10 cellular contexts compared by ENCODE assay signal in the genomic region with DNA sequence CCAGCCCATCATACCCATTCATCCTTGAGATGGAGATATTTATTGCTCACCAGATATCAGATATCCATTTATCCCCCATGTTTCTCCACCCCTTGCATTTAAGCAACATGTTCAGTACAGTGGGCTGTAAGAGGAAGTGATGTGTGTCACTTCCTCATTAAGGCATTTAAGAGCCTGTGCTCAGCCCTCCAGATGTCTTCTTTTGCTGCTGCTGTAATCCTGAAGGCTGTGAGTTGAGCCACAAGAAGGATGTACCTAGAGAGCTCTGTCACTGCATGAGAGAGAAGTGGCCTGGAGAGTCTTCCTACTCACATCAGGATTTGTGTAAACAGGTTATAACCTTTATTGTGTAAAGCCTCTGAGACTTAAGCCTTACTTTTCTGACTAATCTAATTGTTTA.
A peak's percentile ranks its signal among the peaks of the same experiment; 100 is the strongest.
DNase-seq lines count a peak whose midpoint lies in the region; ATAC-seq and TF ChIP-seq lines count a peak whose summit lies in the region.
"Had no signal": no experiment of that assay in that cellular context is flagged by ENCODE, and none has a peak within 500 bp of the region (broad histone marks: within the 10 kb centered on the region; RNA-seq: fewer than 3 reads in every experiment).

No MANE protein-coding gene starts in this region.

- in situ Hi-C loops in transverse colon (cut with MboI; ENCODE audit: low pct_ligation_motif_present in 1 of 4, low pct_unique_long_range_greater_than_20kb in 1 of 4, low sequenced_read_pairs in 3 of 4) = no loop called here

- H3K4me1 ChIP-seq in transverse colon = no peaks in the 10 kb centered on the region

- intact Hi-C loops in transverse colon (cut with DNase I; ENCODE audit: low total_unique reads) = no loop called here

- CTCF ChIA-PET in activated naive CD4-positive, alpha-beta T cell treated with anti-CD3 and anti-CD28 coated beads, Interleukin-2, amount 10 ng/mL, durations not matched to agents 7 days and 5 days (lab: Charles Lee) = no interaction called here

- TF ChIP-seq POLR2A in transverse colon (IDR thresholded peaks at IDR 0.05) = no peak

- H3K27ac ChIP-seq in transverse colon = no peak overlapping the region

- TF ChIP-seq CTCF in GM12864 (IDR thresholded peaks at IDR 0.05; ENCODE audit: low read depth, low read length, missing control alignments) (no peak), HFF-Myc (IDR thresholded peaks at IDR 0.05; ENCODE audit: low read depth, low read length, missing control alignments) (no peak), transverse colon (IDR thresholded peaks at IDR 0.05) (no peak)

- no peak overlapping the region for H3K27ac Mint-ChIP-seq in natural killer cell treated with Interleukin-12 subunit alpha and Interleukin-12 subunit beta and Interleukin-15 and Interleukin-18, amount 100 ng/mL, for 72 hours
- H3K27ac Mint-ChIP-seq in activated naive CD4-positive, alpha-beta T cell treated with anti-CD3 and anti-CD28 coated beads, Interleukin-2, amount 10 ng/mL, durations not matched to agents 7 days and 5 days = no peak overlapping the region
- H3K27ac Mint-ChIP-seq: dendritic cell treated with granulocyte-macrophage colony-stimulating factor and Interleukin-4, amounts not matched to agents 40 ng/mL and 50 ng/mL, for 4 days had no signal

- no peaks in the 10 kb centered on the region for H3K36me3 Mint-ChIP-seq in natural killer cell treated with Interleukin-12 subunit alpha and Interleukin-12 subunit beta and Interleukin-15 and Interleukin-18, amount 100 ng/mL, for 72 hours
- no peaks in the 10 kb centered on the region for H3K36me3 Mint-ChIP-seq in activated naive CD4-positive, alpha-beta T cell treated with anti-CD3 and anti-CD28 coated beads, Interleukin-2, amount 10 ng/mL, durations not matched to agents 7 days and 5 days

- no peaks in the 10 kb centered on the region for H3K27me3 Mint-ChIP-seq in natural killer cell treated with Interleukin-12 subunit alpha and Interleukin-12 subunit beta and Interleukin-15 and Interleukin-18, amount 100 ng/mL, for 72 hours
- H3K27me3 Mint-ChIP-seq in activated naive CD4-positive, alpha-beta T cell treated with anti-CD3 and anti-CD28 coated beads, Interleukin-2, amount 10 ng/mL, durations not matched to agents 7 days and 5 days = no peaks in the 10 kb centered on the region
- H3K27me3 Mint-ChIP-seq: dendritic cell treated with granulocyte-macrophage colony-stimulating factor and Interleukin-4, amounts not matched to agents 40 ng/mL and 50 ng/mL, for 4 days had no signal

- no peaks in the 10 kb centered on the region for H3K27me3 ChIP-seq in transverse colon

- peaks cover 4% of the 10 kb centered on the region for H3K9me3 Mint-ChIP-seq in natural killer cell treated with Interleukin-12 subunit alpha and Interleukin-12 subunit beta and Interleukin-15 and Interleukin-18, amount 100 ng/mL, for 72 hours
- H3K9me3 Mint-ChIP-seq in activated naive CD4-positive, alpha-beta T cell treated with anti-CD3 and anti-CD28 coated beads, Interleukin-2, amount 10 ng/mL, durations not matched to agents 7 days and 5 days = no peaks in the 10 kb centered on the region

- DNase-seq in GM12864 (ENCODE audit: low read depth) (peak; percentile 5), HFF-Myc (ENCODE audit: extremely low read depth, low read depth) (peak; percentile 50), NAMALWA (ENCODE audit: low spot score) (peak; percentile 69), transverse colon (no peak)
- DNase-seq in natural killer cell treated with Interleukin-12 subunit alpha and Interleukin-12 subunit beta and Interleukin-15 and Interleukin-18, amount 100 ng/mL, for 72 hours (ENCODE audit: low spot score) = no peak
- no peak for DNase-seq in stimulated activated CD4-positive, alpha-beta T cell treated with anti-CD3 and anti-CD28 coated beads, Interleukin-4, amount 100 ng/mL, for 4 hours
- DNase-seq in activated naive CD4-positive, alpha-beta T cell treated with anti-CD3 and anti-CD28 coated beads, Interleukin-2, amount 10 ng/mL, durations not matched to agents 7 days and 5 days = no peak
- DNase-seq: kidney glomerular epithelial cell had no signal

- no peaks in the 10 kb centered on the region for H3K4me1 Mint-ChIP-seq in natural killer cell treated with Interleukin-12 subunit alpha and Interleukin-12 subunit beta and Interleukin-15 and Interleukin-18, amount 100 ng/mL, for 72 hours (ENCODE audit: low read depth in 2 of 2)
- H3K4me1 Mint-ChIP-seq in activated naive CD4-positive, alpha-beta T cell treated with anti-CD3 and anti-CD28 coated beads, Interleukin-2, amount 10 ng/mL, durations not matched to agents 7 days and 5 days = no peaks in the 10 kb centered on the region

- no peak for TF ChIP-seq EP300 in transverse colon (IDR thresholded peaks at IDR 0.05; ENCODE audit: low read depth)

- no peaks in the 10 kb centered on the region for H3K9me3 ChIP-seq in transverse colon

- H3K36me3 ChIP-seq in transverse colon = no peaks in the 10 kb centered on the region

- peak; percentile 32 for ATAC-seq in esophagus mucosa
- no peak for ATAC-seq in natural killer cell treated with Interleukin-12 subunit alpha and Interleukin-12 subunit beta and Interleukin-15 and Interleukin-18, amount 100 ng/mL, for 72 hours

- H3K4me3 Mint-ChIP-seq in natural killer cell treated with Interleukin-12 subunit alpha and Interleukin-12 subunit beta and Interleukin-15 and Interleukin-18, amount 100 ng/mL, for 72 hours = no peak overlapping the region
- no peak overlapping the region for H3K4me3 Mint-ChIP-seq in activated naive CD4-positive, alpha-beta T cell treated with anti-CD3 and anti-CD28 coated beads, Interleukin-2, amount 10 ng/mL, durations not matched to agents 7 days and 5 days
- H3K4me3 Mint-ChIP-seq: dendritic cell treated with granulocyte-macrophage colony-stimulating factor and Interleukin-4, amounts not matched to agents 40 ng/mL and 50 ng/mL, for 4 days had no signal

- H3K4me3 ChIP-seq in GM12864 (ENCODE audit: low read depth, low read length) = no peak overlapping the region
- no peak overlapping the region for H3K4me3 ChIP-seq in HFF-Myc (replicated peaks; ENCODE audit: low read depth, low read length)
- no peak overlapping the region for H3K4me3 ChIP-seq in transverse colon

Comparison
In these comparisons a context has a peak if more than half of its experiments do, and no peak if none do; other contexts are left out.
1. DNase-seq: peak in GM12864 (single experiment), HFF-Myc (single experiment) and NAMALWA (single experiment); none in natural killer cell treated with Interleukin-12 subunit alpha and Interleukin-12 subunit beta and Interleukin-15 and Interleukin-18, amount 100 ng/mL, for 72 hours (single experiment), transverse colon (single experiment), stimulated activated CD4-positive, alpha-beta T cell treated with anti-CD3 and anti-CD28 coated beads, Interleukin-4, amount 100 ng/mL, for 4 hours (0 of 2) and activated naive CD4-positive, alpha-beta T cell treated with anti-CD3 and anti-CD28 coated beads, Interleukin-2, amount 10 ng/mL, durations not matched to agents 7 days and 5 days (single experiment).